Comparison of ENCODE assay signal across 8 cellular contexts in genomic region chr12:100141666-100141997, GRCh38. TPM values are rescaled to one million over a fixed set of nuclear protein-coding genes. Genes with fewer than 3 reads are reported as not detected.
A peak's percentile ranks its signal among the peaks of the same experiment; 100 is the strongest.
DNase-seq lines count a peak whose midpoint lies in the region; ATAC-seq and TF ChIP-seq lines count a peak whose summit lies in the region.

No MANE protein-coding gene starts in this region.

- WGBS in mammary epithelial cell (ENCODE audit: low coverage, missing lambda C conversion rate), result 3% methylated on average over 5 of the region's 6 CpGs

- no TSS peak for BruUV-seq in mammary epithelial cell (replicated peaks; lab: Mats Ljungman, UMichigan)

- DNase-seq in A172 (ENCODE audit: low spot score) (peak; percentile 73), Peyer's patch (no peak), mammary epithelial cell (peak; percentile 88), kidney epithelial cell (ENCODE audit: low read depth) (peak; percentile 54), iPS-NIHi7 (ENCODE audit: extremely low spot score) (no peak)
- DNase-seq in stimulated activated CD8-positive, alpha-beta memory T cell treated with anti-CD3 and anti-CD28 coated beads, Interleukin-4, amount 100 ng/mL, for 48 hours, result peak; percentile 34

- peak overlapping the region; percentile 96 for H3K4me2 ChIP-seq in mammary epithelial cell (ENCODE audit: insufficient read depth, low read depth, low read length)

- peak overlapping the region; percentile 98 for H3K9ac ChIP-seq in mammary epithelial cell (ENCODE audit: insufficient read depth, low read length)

- H3K4me1 ChIP-seq in Peyer's patch, result peaks cover 0 to 22% (median 3%) of the 10 kb centered on the region in 4 donors
- peaks cover 14% of the 10 kb centered on the region for H3K4me1 ChIP-seq in mammary epithelial cell (ENCODE audit: insufficient read depth, low read length)

- H3K27ac ChIP-seq in Peyer's patch (peak overlapping the region; percentile 88 to 95 (median 93)), mammary epithelial cell (ENCODE audit: insufficient read depth, low read depth, low read length) (peak overlapping the region; percentile 93)

- H3K79me2 ChIP-seq in mammary epithelial cell (ENCODE audit: insufficient read depth, low read length), result peaks cover 55% of the 10 kb centered on the region

- intact Hi-C loops in mammary epithelial cell (cut with micrococcal nuclease), result loop anchor here (5.0 kb wide), 1 partner anchor 126 kb away; the partner anchor contains the start of genes DEPDC4 and SCYL2

- peak overlapping the region; percentile 100 for H2AFZ ChIP-seq in mammary epithelial cell (ENCODE audit: low read depth, low read length)

- no peaks in the 10 kb centered on the region for H3K36me3 ChIP-seq in Peyer's patch
- H3K36me3 ChIP-seq in mammary epithelial cell (ENCODE audit: insufficient read depth, low read length), result no peaks in the 10 kb centered on the region
- no peaks in the 10 kb centered on the region for H3K36me3 ChIP-seq in kidney epithelial cell (ENCODE audit: control insufficient read depth, insufficient read depth, low read length)

- H3K9me3 ChIP-seq in Peyer's patch (no peaks in the 10 kb centered on the region), mammary epithelial cell (replicated peaks; ENCODE audit: insufficient read depth, low read length) (no peaks in the 10 kb centered on the region)

- H3K27me3 ChIP-seq in Peyer's patch (no peaks in the 10 kb centered on the region), mammary epithelial cell (ENCODE audit: insufficient read depth, low read length) (no peaks in the 10 kb centered on the region), kidney epithelial cell (ENCODE audit: control insufficient read depth, insufficient read depth, low read length) (no peaks in the 10 kb centered on the region)

- H4K20me1 ChIP-seq in mammary epithelial cell (ENCODE audit: insufficient read depth, low read length), result no peaks in the 10 kb centered on the region

- H3K4me3 ChIP-seq in Peyer's patch, result peak overlapping the region; percentile 78 to 95 (median 90)
- H3K4me3 ChIP-seq in mammary epithelial cell (replicated peaks in 1 of 3; ENCODE audit: insufficient read depth in 1 of 3, low read depth in 2 of 3, low read length in 3 of 3), result peak overlapping the region; percentile 92 to 99 (median 99)
- peak overlapping the region; percentile 100 for H3K4me3 ChIP-seq in kidney epithelial cell (ENCODE audit: low read depth, low read length)

- TF ChIP-seq POLR2A in Peyer's patch (IDR thresholded peaks at IDR 0.05), result no peak

- no peak for TF ChIP-seq CTCF in Peyer's patch (IDR thresholded peaks at IDR 0.05)
- no peak for TF ChIP-seq CTCF in mammary epithelial cell (conservative IDR thresholded peaks at IDR 0.05 in 1 of 2, IDR thresholded peaks at IDR 0.05 in 1 of 2; ENCODE audit: extremely low read depth in 1 of 2, insufficient read depth in 1 of 2, low read depth in 1 of 2, low read length in 2 of 2)
- no peak for TF ChIP-seq CTCF in kidney epithelial cell (IDR thresholded peaks at IDR 0.05; ENCODE audit: insufficient read depth, low read length, poor library complexity, severe bottlenecking)

- ATAC-seq in GM18511 (IDR thresholded peaks at IDR 0.05; ENCODE audit: unreplicated experiment), result peak; percentile 31
- peak; percentile 34 for ATAC-seq in HG03045 (IDR thresholded peaks at IDR 0.05; ENCODE audit: unreplicated experiment)

- dilution Hi-C loops in mammary epithelial cell (cut with HindIII; ENCODE audit: low sequenced_read_pairs), result no loop called here

- in situ Hi-C loops in mammary epithelial cell (cut with MboI; ENCODE audit: low sequenced_read_pairs in 2 of 2), result no loop called here

- CTCF ChIA-PET in mammary epithelial cell (lab: Charles Lee; ENCODE audit: low non-redundant PET), result no interaction called here

RNA-seq across cellular contexts. Expression of gene BLTP3B, which starts 1.0 kb away (rescaled TPM):
- total RNA-seq in A172 (2014; rRNA removed; shearing (Covaris generic)), result 34.9 and 41.2 TPM in 2 replicates
- total RNA-seq in Peyer's patch, result 10 to 100 TPM; 20.6 to 56.9 (median 27.9) TPM
- 10 to 100 TPM; 18.8 to 30.2 TPM for total RNA-seq in mammary epithelial cell
- polyA plus RNA-seq in mammary epithelial cell, result 9.1 TPM
- polyA minus RNA-seq in mammary epithelial cell, result 16.2 TPM
- total RNA-seq in kidney epithelial cell, result 11.0 and 11.6 TPM in 2 replicates

RNA-seq across cellular contexts. Expression of gene ACTR6, which starts 59.0 kb away (rescaled TPM):
- total RNA-seq in A172 (2014; rRNA removed; shearing (Covaris generic)), result 30.7 and 55.4 TPM in 2 replicates
- 10 to 100 TPM in 3 of 4 donors, 1 to 10 TPM in 1; 4.2 to 21.5 (median 12.2) TPM for total RNA-seq in Peyer's patch
- 10 to 100 TPM; 24.5 to 25.0 TPM for total RNA-seq in mammary epithelial cell
- polyA plus RNA-seq in mammary epithelial cell, result 12.6 TPM
- 0.57 TPM for polyA minus RNA-seq in mammary epithelial cell
- 25.3 and 35.7 TPM in 2 replicates for total RNA-seq in kidney epithelial cell

Comparison
In these comparisons a context has a peak if more than half of its experiments do, and no peak if none do; other contexts are left out.
1. DNase-seq: peak in A172 (single experiment), mammary epithelial cell (single experiment), kidney epithelial cell (single experiment) and stimulated activated CD8-positive, alpha-beta memory T cell treated with anti-CD3 and anti-CD28 coated beads, Interleukin-4, amount 100 ng/mL, for 48 hours (single experiment); none in Peyer's patch (0 of 3) and iPS-NIHi7 (single experiment).
2. Peak in every context shown above with its lines, with median percentiles within 50 percentile points of each other: H3K4me3 ChIP-seq.